8 cellular contexts compared by ENCODE assay signal in the genomic region with DNA sequence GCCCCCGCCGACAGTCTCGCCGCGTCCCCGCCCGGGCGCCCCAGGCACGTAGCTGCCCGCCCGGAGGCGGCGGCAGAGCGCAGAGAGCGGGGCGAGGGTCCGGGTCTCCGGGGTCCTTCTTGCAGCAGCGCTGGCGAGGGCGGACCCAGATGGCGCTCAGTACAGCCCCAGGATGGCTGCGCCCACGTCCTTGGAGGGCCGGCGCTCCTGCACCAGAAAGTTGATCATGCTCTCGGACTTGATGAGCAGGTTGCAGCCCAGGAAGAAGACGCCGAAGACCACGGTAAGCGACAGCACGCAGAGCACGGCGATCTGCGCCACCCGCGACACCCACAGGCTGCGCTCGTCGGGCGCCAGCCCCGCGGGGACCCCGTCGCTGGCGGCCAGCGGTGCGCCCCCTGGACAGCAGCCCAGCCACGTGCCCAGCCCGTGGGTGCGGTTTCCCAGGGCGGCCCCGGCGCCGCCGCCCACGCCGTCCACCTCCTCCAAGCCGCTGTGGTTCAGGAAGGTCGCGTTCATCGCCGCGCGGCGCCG. TPM values are rescaled to one million over a fixed set of nuclear protein-coding genes. Genes with fewer than 3 reads are reported as not detected.
DNase-seq lines count a peak whose midpoint lies in the region; ATAC-seq and TF ChIP-seq lines count a peak whose summit lies in the region.

No MANE protein-coding gene starts in this region.

- H3K36me3 ChIP-seq in A673 (ENCODE audit: insufficient read depth, low read length, poor library complexity, severe bottlenecking) = no peaks in the 10 kb centered on the region
- H3K36me3 ChIP-seq in testis (ENCODE audit: low read depth, missing control alignments) = no peaks in the 10 kb centered on the region

- in situ Hi-C loops in astrocyte of the cerebellum (cut with HindIII; ENCODE audit: low sequenced_read_pairs) = no loop called here

- intact Hi-C loops in A673 (cut with micrococcal nuclease; ENCODE audit: unreplicated experiment) = no loop called here
- intact Hi-C loops in testis (cut with DNase I; ENCODE audit: low total_unique reads) = no loop called here

- H3K4me1 ChIP-seq in A673 (ENCODE audit: insufficient read depth, low read length, poor library complexity, severe bottlenecking) = no peaks in the 10 kb centered on the region
- H3K4me1 ChIP-seq in testis = no peaks in the 10 kb centered on the region

- H3K9me3 ChIP-seq in A673 (ENCODE audit: low read depth, low read length, poor library complexity, severe bottlenecking) (no peaks in the 10 kb centered on the region), testis (no peaks in the 10 kb centered on the region)

- no peak for TF ChIP-seq CTCF in A673 (conservative IDR thresholded peaks at IDR 0.05; ENCODE audit: low read depth, low read length)
- no peak for TF ChIP-seq CTCF in HFF-Myc (IDR thresholded peaks at IDR 0.05; ENCODE audit: low read depth, low read length, missing control alignments)
- TF ChIP-seq CTCF in astrocyte of the cerebellum (IDR thresholded peaks at IDR 0.05; ENCODE audit: low read depth, low read length, missing control alignments) = no peak
- TF ChIP-seq CTCF in testis (IDR thresholded peaks at IDR 0.05) = no peak

- H3K27ac ChIP-seq in A673 (ENCODE audit: low read depth, low read length, poor library complexity, severe bottlenecking) (no peak overlapping the region), testis (no peak overlapping the region)

- DNase-seq in A673 (ENCODE audit: low spot score) = no peak
- DNase-seq in HFF-Myc (ENCODE audit: extremely low read depth, low read depth) = no peak
- no peak for DNase-seq in astrocyte of the cerebellum (ENCODE audit: low read depth)
- DNase-seq in left lobe of liver (ENCODE audit: low spot score) = no peak
- DNase-seq in testis = no peak
- DNase-seq in NCI-H1105 treated with DMSO at 0.1 percent for 48 hours (lab: John Stamatoyannopoulos, UW) = no peak

- POLR2A ChIA-PET in A673 (lab: Charles Lee; ENCODE audit: low non-redundant PET) = no interaction called here

- WGBS in testis, 2 donors = 0 to 1% methylated on average over 2 to 55 of the region's 67 CpGs

- ATAC-seq in left lobe of liver (peak; percentile 61), HG03135 (IDR thresholded peaks at IDR 0.05; ENCODE audit: unreplicated experiment) (no peak), HG02870 (IDR thresholded peaks at IDR 0.05; ENCODE audit: unreplicated experiment) (no peak)

- H3K4me3 ChIP-seq in A673 (ENCODE audit: low read depth, low read length, poor library complexity, severe bottlenecking) = peak overlapping the region; percentile 33
- peak overlapping the region; percentile 53 for H3K4me3 ChIP-seq in HFF-Myc (replicated peaks; ENCODE audit: low read depth, low read length)
- peak overlapping the region; percentile 38 for H3K4me3 ChIP-seq in astrocyte of the cerebellum (ENCODE audit: low read depth, low read length)
- H3K4me3 ChIP-seq in testis = peak overlapping the region; percentile 53 to 54

- CTCF ChIA-PET in A673 (lab: Charles Lee) = no interaction called here

- BruUV-seq in A673 (replicated peaks; lab: Mats Ljungman, UMichigan) = no TSS peak

- no peak for TF ChIP-seq POLR2A in testis (IDR thresholded peaks at IDR 0.05)

- peaks cover 44% of the 10 kb centered on the region for H3K27me3 ChIP-seq in A673 (replicated peaks; ENCODE audit: insufficient read depth, low read depth, low read length, poor library complexity)
- no peaks in the 10 kb centered on the region for H3K27me3 ChIP-seq in testis

RNA-seq across cellular contexts. Expression of gene RPRML, which starts 0.5 kb away (rescaled TPM):
- total RNA-seq in A673 (2021) (not detected in 2 replicates), left lobe of liver (not detected), testis (not detected)
- not detected for polyA plus RNA-seq in testis (ENCODE audit: insufficient read depth, low read depth, low replicate concordance)

RNA-seq across cellular contexts. Expression of gene GOSR2, which starts 55.6 kb away (rescaled TPM):
- total RNA-seq in A673 (2021) (34.5 and 36.7 TPM in 2 replicates), left lobe of liver (28.1 TPM), testis (10 to 100 TPM; 72.2 to 92.8 TPM)
- 92.4 TPM for polyA plus RNA-seq in testis (ENCODE audit: insufficient read depth, low read depth, low replicate concordance)
